8 cellular contexts compared by ENCODE assay signal in genomic region chr4:185202984-185203379, GRCh38. TPM values are rescaled to one million over a fixed set of nuclear protein-coding genes. Genes with fewer than 3 reads are reported as not detected.
DNase-seq lines count a peak whose midpoint lies in the region; ATAC-seq and TF ChIP-seq lines count a peak whose summit lies in the region.

No MANE protein-coding gene starts in this region.

- peak overlapping the region; percentile 90 for H2AFZ ChIP-seq in KMS-11 (ENCODE audit: low read depth)
- H2AFZ ChIP-seq in mammary epithelial cell (ENCODE audit: low read depth, low read length): peak overlapping the region; percentile 92

- H4K20me1 ChIP-seq in KMS-11 (ENCODE audit: insufficient read depth) (no peaks in the 10 kb centered on the region), mammary epithelial cell (ENCODE audit: insufficient read depth, low read length) (no peaks in the 10 kb centered on the region)

- in situ Hi-C loops in mammary epithelial cell (cut with MboI; ENCODE audit: low sequenced_read_pairs in 2 of 2): loop anchor here in 1 of 2 donors (10.0 kb wide), 1 partner anchor 192 kb away; the partner anchor contains the start of genes ANKRD37 and LRP2BP

- TF ChIP-seq CTCF in KMS-11 (conservative IDR thresholded peaks at IDR 0.05; ENCODE audit: low read depth, low read length): no peak
- TF ChIP-seq CTCF in mammary epithelial cell (conservative IDR thresholded peaks at IDR 0.05 in 1 of 2, IDR thresholded peaks at IDR 0.05 in 1 of 2; ENCODE audit: extremely low read depth in 1 of 2, insufficient read depth in 1 of 2, low read depth in 1 of 2, low read length in 2 of 2): no peak

- H3K4me3 ChIP-seq in KMS-11 (IDR thresholded peaks at IDR 0.05; ENCODE audit: insufficient read depth, low read depth, low read length): no peak overlapping the region
- peak overlapping the region; percentile 68 to 92 (median 79) for H3K4me3 ChIP-seq in mammary epithelial cell (replicated peaks in 1 of 3; ENCODE audit: insufficient read depth in 1 of 3, low read depth in 2 of 3, low read length in 3 of 3)

- H3K27ac Mint-ChIP-seq in naive B cell: peak overlapping the region; percentile 64 to 99 (median 98)

- intact Hi-C loops in mammary epithelial cell (cut with micrococcal nuclease): loop anchor here (10.0 kb wide), 1 partner anchor 222 kb away; the partner anchor contains the start of gene UFSP2

- CTCF ChIA-PET in mammary epithelial cell (lab: Charles Lee; ENCODE audit: low non-redundant PET): no interaction called here

- H3K36me3 Mint-ChIP-seq in naive B cell: no peaks in the 10 kb centered on the region

- BruUV-seq in mammary epithelial cell (replicated peaks; lab: Mats Ljungman, UMichigan): TSS peak; percentile 38

- H3K9me3 ChIP-seq in mammary epithelial cell (replicated peaks; ENCODE audit: insufficient read depth, low read length): no peaks in the 10 kb centered on the region

- no peaks in the 10 kb centered on the region for H3K27me3 ChIP-seq in KMS-11 (ENCODE audit: insufficient read depth, low read depth)
- H3K27me3 ChIP-seq in mammary epithelial cell (ENCODE audit: insufficient read depth, low read length): no peaks in the 10 kb centered on the region

- H3K9ac ChIP-seq in KMS-11 (peak overlapping the region; percentile 99), mammary epithelial cell (ENCODE audit: insufficient read depth, low read length) (peak overlapping the region; percentile 93)

- H3K36me3 ChIP-seq in KMS-11 (ENCODE audit: insufficient read depth) (no peaks in the 10 kb centered on the region), mammary epithelial cell (ENCODE audit: insufficient read depth, low read length) (no peaks in the 10 kb centered on the region)

- DNase-seq in stimulated activated CD4-positive, alpha-beta T cell treated with anti-CD3 and anti-CD28 coated beads, Interleukin-15, amount 100 ng/mL, for 24 hours: peak; percentile 21
- DNase-seq in stimulated activated CD4-positive, alpha-beta T cell treated with anti-CD3 and anti-CD28 coated beads, Interleukin-12 subunit alpha, Interleukin-12 subunit beta, amount 100 ng/mL, for 4 hours: no peak
- no peak for DNase-seq in mammary epithelial cell
- no peak for DNase-seq in naive B cell
- DNase-seq in SHP77 (lab: John Stamatoyannopoulos, UW): no peak
- DNase-seq in NCI-H2171 treated with DMSO at 0.1 percent for 48 hours (lab: John Stamatoyannopoulos, UW): no peak

- H3K27ac ChIP-seq in KMS-11 (peak overlapping the region; percentile 95), mammary epithelial cell (ENCODE audit: insufficient read depth, low read depth, low read length) (peak overlapping the region; percentile 85)

- peaks cover 36 to 55% (median 52%) of the 10 kb centered on the region in 3 donors for H3K4me1 Mint-ChIP-seq in naive B cell

- H3K4me1 ChIP-seq in KMS-11 (ENCODE audit: low read depth, poor library complexity, severe bottlenecking) (peaks cover 31% of the 10 kb centered on the region), mammary epithelial cell (ENCODE audit: insufficient read depth, low read length) (peaks cover 13% of the 10 kb centered on the region)

- 77% methylated on average over 7 of the region's 7 CpGs for WGBS in mammary epithelial cell (ENCODE audit: low coverage, missing lambda C conversion rate)

- H3K9me3 Mint-ChIP-seq in naive B cell: no peaks in the 10 kb centered on the region

- H3K4me2 ChIP-seq in KMS-11: peak overlapping the region; percentile 45
- H3K4me2 ChIP-seq in mammary epithelial cell (ENCODE audit: insufficient read depth, low read depth, low read length): peak overlapping the region; percentile 92

- ATAC-seq in naive B cell (ENCODE audit: low read depth in 2 of 2) (no peak), HG03139 (IDR thresholded peaks at IDR 0.05; ENCODE audit: unreplicated experiment) (no peak)

- H3K27me3 Mint-ChIP-seq in naive B cell: no peaks in the 10 kb centered on the region

- H3K4me3 Mint-ChIP-seq in naive B cell: peak overlapping the region; percentile 90 to 97 (median 94)

- dilution Hi-C loops in mammary epithelial cell (cut with HindIII; ENCODE audit: low sequenced_read_pairs): no loop called here

- H3K79me2 ChIP-seq in KMS-11 (ENCODE audit: insufficient read depth, low read depth) (peaks cover 44% of the 10 kb centered on the region), mammary epithelial cell (ENCODE audit: insufficient read depth, low read length) (peaks cover 50% of the 10 kb centered on the region)

RNA-seq across cellular contexts. Expression of gene CFAP97, which starts 0.8 kb away (rescaled TPM):
- 10 to 100 TPM; 39.7 to 45.2 TPM for total RNA-seq in mammary epithelial cell
- 15.8 TPM for polyA plus RNA-seq in mammary epithelial cell
- polyA minus RNA-seq in mammary epithelial cell: 14.0 TPM
- polyA plus RNA-seq in naive B cell (ENCODE audit: low read depth in 6 of 6): 10 to 100 TPM; 77.4 to 97.8 (median 84.9) TPM

RNA-seq across cellular contexts. Expression of gene SNX25, which starts 6.4 kb away (rescaled TPM):
- total RNA-seq in mammary epithelial cell: 10 to 100 TPM; 15.3 to 24.0 TPM
- polyA plus RNA-seq in mammary epithelial cell (5.8 TPM), naive B cell (ENCODE audit: low read depth in 6 of 6) (10 to 100 TPM; 10.8 to 28.1 (median 16.8) TPM)
- polyA minus RNA-seq in mammary epithelial cell: 90.1 TPM

RNA-seq across cellular contexts. Expression of gene SLC25A4, which starts 59.9 kb away (rescaled TPM):
- 10 to 100 TPM; 12.3 to 15.8 TPM for total RNA-seq in mammary epithelial cell
- polyA plus RNA-seq in mammary epithelial cell (12.1 TPM), naive B cell (ENCODE audit: low read depth in 6 of 6) (10 to 100 TPM; 10.4 to 24.1 (median 12.4) TPM)
- 7.8 TPM for polyA minus RNA-seq in mammary epithelial cell
